Comparison of ENCODE assay signal across 12 cellular contexts in genomic region chr13:100301418-100301817, GRCh38.
A peak's percentile ranks its signal among the peaks of the same experiment; 100 is the strongest.
DNase-seq lines count a peak whose midpoint lies in the region; TF ChIP-seq lines count a peak whose summit lies in the region.
"Had no signal": no experiment of that assay in that cellular context is flagged by ENCODE, and none has a peak within 500 bp of the region (broad histone marks: within the 10 kb centered on the region; RNA-seq: fewer than 3 reads in every experiment).

No MANE protein-coding gene starts in this region.

- H3K4me3 Mint-ChIP-seq in activated T-helper 1 cell treated with anti-CD3 and anti-CD28 coated beads, Interleukin-12 subunit alpha, Interleukin-12 subunit beta, Interleukin-2, Interleukin-4 antibody, amounts not matched to agents 30 ng/mL and 10 ng/mL and 1 ng/mL, durations not matched to agents 14 hours and 24 hours and 36 hours, result no peak overlapping the region

- H3K27me3 Mint-ChIP-seq in activated T-helper 1 cell treated with anti-CD3 and anti-CD28 coated beads, Interleukin-12 subunit alpha, Interleukin-12 subunit beta, Interleukin-2, Interleukin-4 antibody, amounts not matched to agents 30 ng/mL and 10 ng/mL and 1 ng/mL, durations not matched to agents 14 hours and 24 hours and 36 hours (ENCODE audit: insufficient read depth), result no peaks in the 10 kb centered on the region

- H3K36me3 ChIP-seq in transverse colon, result no peaks in the 10 kb centered on the region
- peaks cover 0 to 5% (median 0%) of the 10 kb centered on the region in 6 donors for H3K36me3 ChIP-seq in spleen
- H3K36me3 ChIP-seq: HAP-1 had no signal

- WGBS in transverse colon (ENCODE audit: low coverage in 1 of 2), 2 donors, result 76 to 90% methylated on average over 2 to 5 of the region's 5 CpGs
- WGBS in spleen, 5 donors, result 75 to 93% (median 83%) methylated on average over 5 of the region's 5 CpGs

- DNase-seq in DMS79 treated with DMSO at 0.1 percent for 48 hours (lab: John Stamatoyannopoulos, UW), result peak; percentile 94
- peak; percentile 65 for DNase-seq in NCI-H1694 (lab: John Stamatoyannopoulos, UW)
- peak; percentile 10 for DNase-seq in SK-N-DZ (ENCODE audit: low spot score)
- peak; percentile 11 for DNase-seq in iris pigment epithelial cell (ENCODE audit: low read depth)
- DNase-seq in NCI-H510A treated with DMSO at 0.1 percent for 48 hours (lab: John Stamatoyannopoulos, UW), result no peak
- DNase-seq in transverse colon, result no peak
- DNase-seq in activated T-helper 1 cell treated with anti-CD3 and anti-CD28 coated beads, Interleukin-12 subunit alpha, Interleukin-12 subunit beta, Interleukin-2, Interleukin-4 antibody, amounts not matched to agents 30 ng/mL and 10 ng/mL and 1 ng/mL, durations not matched to agents 14 hours and 24 hours and 36 hours (ENCODE audit: low spot score), result no peak
- DNase-seq in spleen, result no peak
- DNase-seq: GF-D8, NCI-H1048 had no signal

- no peaks in the 10 kb centered on the region for H3K4me1 ChIP-seq in transverse colon
- H3K4me1 ChIP-seq in spleen, result no peaks in the 10 kb centered on the region

- no peak for TF ChIP-seq POLR2A in transverse colon (IDR thresholded peaks at IDR 0.05)
- TF ChIP-seq POLR2A in spleen (IDR thresholded peaks at IDR 0.05), result no peak

- TF ChIP-seq CTCF in transverse colon (IDR thresholded peaks at IDR 0.05) (no peak), spleen (IDR thresholded peaks at IDR 0.05 in 8 of 11, conservative IDR thresholded peaks at IDR 0.05 in 3 of 11) (no peak)

- H3K9me3 Mint-ChIP-seq in activated T-helper 1 cell treated with anti-CD3 and anti-CD28 coated beads, Interleukin-12 subunit alpha, Interleukin-12 subunit beta, Interleukin-2, Interleukin-4 antibody, amounts not matched to agents 30 ng/mL and 10 ng/mL and 1 ng/mL, durations not matched to agents 14 hours and 24 hours and 36 hours, result no peaks in the 10 kb centered on the region

- TF ChIP-seq EP300 in transverse colon (IDR thresholded peaks at IDR 0.05; ENCODE audit: low read depth), result no peak

- H3K27ac ChIP-seq in transverse colon (no peak overlapping the region), spleen (no peak overlapping the region)
- H3K27ac ChIP-seq: BLaER1 treated with 17β-estradiol and CSF1 and Interleukin-3, amounts not matched to agents 10 nM and 100 nM had no signal

- in situ Hi-C loops in transverse colon (cut with MboI; ENCODE audit: low pct_ligation_motif_present in 1 of 4, low pct_unique_long_range_greater_than_20kb in 1 of 4, low sequenced_read_pairs in 3 of 4), result no loop called here

- H3K9me3 ChIP-seq in transverse colon (no peaks in the 10 kb centered on the region), spleen (no peaks in the 10 kb centered on the region)
- H3K9me3 ChIP-seq: HAP-1 had no signal

- H3K27ac Mint-ChIP-seq in activated T-helper 1 cell treated with anti-CD3 and anti-CD28 coated beads, Interleukin-12 subunit alpha, Interleukin-12 subunit beta, Interleukin-2, Interleukin-4 antibody, amounts not matched to agents 30 ng/mL and 10 ng/mL and 1 ng/mL, durations not matched to agents 14 hours and 24 hours and 36 hours, result no peak overlapping the region

- H3K27me3 ChIP-seq in transverse colon, result no peaks in the 10 kb centered on the region
- H3K27me3 ChIP-seq in spleen (replicated peaks in 1 of 7), result no peaks in the 10 kb centered on the region
- H3K27me3 ChIP-seq: BLaER1 treated with 17β-estradiol and CSF1 and Interleukin-3, amounts not matched to agents 10 nM and 100 nM had no signal

- intact Hi-C loops in transverse colon (cut with DNase I; ENCODE audit: low total_unique reads) (no loop called here), spleen (cut with DNase I; ENCODE audit: low total_unique reads) (no loop called here)
- intact Hi-C loops in activated T-helper 1 cell treated with anti-CD3 and anti-CD28 coated beads, Interleukin-12 subunit alpha, Interleukin-12 subunit beta, Interleukin-2, Interleukin-4 antibody, amounts not matched to agents 30 ng/mL and 10 ng/mL and 1 ng/mL, durations not matched to agents 14 hours and 24 hours and 36 hours (cut with micrococcal nuclease), result no loop called here

- peaks cover 2% of the 10 kb centered on the region for H3K36me3 Mint-ChIP-seq in activated T-helper 1 cell treated with anti-CD3 and anti-CD28 coated beads, Interleukin-12 subunit alpha, Interleukin-12 subunit beta, Interleukin-2, Interleukin-4 antibody, amounts not matched to agents 30 ng/mL and 10 ng/mL and 1 ng/mL, durations not matched to agents 14 hours and 24 hours and 36 hours (ENCODE audit: low read depth)

- no peaks in the 10 kb centered on the region for H3K4me1 Mint-ChIP-seq in activated T-helper 1 cell treated with anti-CD3 and anti-CD28 coated beads, Interleukin-12 subunit alpha, Interleukin-12 subunit beta, Interleukin-2, Interleukin-4 antibody, amounts not matched to agents 30 ng/mL and 10 ng/mL and 1 ng/mL, durations not matched to agents 14 hours and 24 hours and 36 hours (ENCODE audit: low read depth)

- no peak overlapping the region for H3K4me3 ChIP-seq in transverse colon
- H3K4me3 ChIP-seq in spleen, result no peak overlapping the region
- H3K4me3 ChIP-seq: BLaER1 treated with 17β-estradiol and CSF1 and Interleukin-3, amounts not matched to agents 10 nM and 100 nM; HAP-1 had no signal

Comparison
In these comparisons a context has a peak if more than half of its experiments do, and no peak if none do; other contexts are left out.
1. DNase-seq: peak in DMS79 treated with DMSO at 0.1 percent for 48 hours (single experiment), NCI-H1694 (single experiment), SK-N-DZ (single experiment) and iris pigment epithelial cell (single experiment); none in NCI-H510A treated with DMSO at 0.1 percent for 48 hours (single experiment), transverse colon (single experiment), activated T-helper 1 cell treated with anti-CD3 and anti-CD28 coated beads, Interleukin-12 subunit alpha, Interleukin-12 subunit beta, Interleukin-2, Interleukin-4 antibody, amounts not matched to agents 30 ng/mL and 10 ng/mL and 1 ng/mL, durations not matched to agents 14 hours and 24 hours and 36 hours (single experiment) and spleen (single experiment).